In genomic region chr13:110329258-110329657, GRCh38 we compare ENCODE assay signal across 18 cellular contexts. TPM values are rescaled to one million over a fixed set of nuclear protein-coding genes. Genes with fewer than 3 reads are reported as not detected.
A peak's percentile ranks its signal among the peaks of the same experiment; 100 is the strongest.
DNase-seq lines count a peak whose midpoint lies in the region; ATAC-seq and TF ChIP-seq lines count a peak whose summit lies in the region.
"Had no signal": no experiment of that assay in that cellular context is flagged by ENCODE, and none has a peak within 500 bp of the region (broad histone marks: within the 10 kb centered on the region; RNA-seq: fewer than 3 reads in every experiment).

No MANE protein-coding gene starts in this region.

- WGBS in upper lobe of left lung, 2 donors: 77 to 83% methylated on average over 6 of the region's 6 CpGs

- no peak for TF ChIP-seq POLR2A in upper lobe of left lung (IDR thresholded peaks at IDR 0.05)

- no peaks in the 10 kb centered on the region for H3K27me3 Mint-ChIP-seq in mesothelial cell of epicardium (ENCODE audit: low read depth)

- H3K9me3 Mint-ChIP-seq in mesothelial cell of epicardium: no peaks in the 10 kb centered on the region
- H3K9me3 Mint-ChIP-seq: activated CD8-positive, alpha-beta T cell treated with anti-CD3 and anti-CD28 coated beads for 36 hours; activated naive CD8-positive, alpha-beta T cell treated with anti-CD3 and anti-CD28 coated beads, Interleukin-2, amount 10 ng/mL, durations not matched to agents 7 days and 5 days; T-cell had no signal

- DNase-seq in PC-9: no peak
- no peak for DNase-seq in coronary artery (ENCODE audit: low spot score)
- DNase-seq in thoracic aorta (ENCODE audit: low spot score): no peak
- DNase-seq in COR-L47 (lab: John Stamatoyannopoulos, UW): no peak
- no peak for DNase-seq in mesothelial cell of epicardium (ENCODE audit: low spot score in 2 of 2, unreplicated experiment in 2 of 2)
- no peak for DNase-seq in upper lobe of left lung
- DNase-seq: activated CD8-positive, alpha-beta T cell treated with anti-CD3 and anti-CD28 coated beads for 36 hours; activated naive CD8-positive, alpha-beta T cell treated with anti-CD3 and anti-CD28 coated beads, Interleukin-2, amount 10 ng/mL, durations not matched to agents 7 days and 5 days; GOT3; mammary epithelial cell; NCI-H2029; stimulated activated naive CD4-positive, alpha-beta T cell; T-cell had no signal

- H3K27ac ChIP-seq in PC-9 (no peak overlapping the region), coronary artery (peak overlapping the region; percentile 81 to 89), muscle layer of duodenum (ENCODE audit: low read length) (peak overlapping the region; percentile 71), thoracic aorta (peak overlapping the region; percentile 96), upper lobe of left lung (peak overlapping the region in 1 of 4 donors; percentile 34)
- H3K27ac ChIP-seq: cardiac muscle cell, hepatocyte had no signal

- H3K36me3 Mint-ChIP-seq in mesothelial cell of epicardium: peaks cover 31% of the 10 kb centered on the region
- H3K36me3 Mint-ChIP-seq: activated naive CD8-positive, alpha-beta T cell treated with anti-CD3 and anti-CD28 coated beads, Interleukin-2, amount 10 ng/mL, durations not matched to agents 7 days and 5 days; T-cell had no signal

- H3F3A ChIP-seq in PC-9 (ENCODE audit: insufficient read depth, low read depth): no peaks in the 10 kb centered on the region

- H3K27me3 ChIP-seq in PC-9 (ENCODE audit: insufficient read depth, low read depth): no peaks in the 10 kb centered on the region
- H3K27me3 ChIP-seq in muscle layer of duodenum (ENCODE audit: low read depth, low read length): no peaks in the 10 kb centered on the region
- H3K27me3 ChIP-seq in thoracic aorta (replicated peaks; ENCODE audit: insufficient read depth): no peaks in the 10 kb centered on the region
- H3K27me3 ChIP-seq in upper lobe of left lung: no peaks in the 10 kb centered on the region
- H3K27me3 ChIP-seq: cardiac muscle cell, hepatocyte had no signal

- H3K4me3 ChIP-seq in PC-9 (no peak overlapping the region), coronary artery (peak overlapping the region; percentile 57), muscle layer of duodenum (ENCODE audit: low read depth in 1 of 2, low read length in 2 of 2) (no peak overlapping the region), thoracic aorta (peak overlapping the region; percentile 67), upper lobe of left lung (no peak overlapping the region)
- H3K4me3 ChIP-seq: cardiac muscle cell, hepatocyte had no signal

- POLR2A ChIA-PET in PC-9 (lab: Charles Lee; ENCODE audit: unreplicated experiment): no interaction called here

- ATAC-seq in thoracic aorta (ENCODE audit: insufficient number of reproducible peaks, low FRiP score, low read depth): no peak
- ATAC-seq in GM21423 (IDR thresholded peaks at IDR 0.05; ENCODE audit: unreplicated experiment): no peak
- ATAC-seq in upper lobe of left lung (ENCODE audit: low FRiP score in 2 of 2): no peak
- ATAC-seq: activated CD8-positive, alpha-beta T cell treated with anti-CD3 and anti-CD28 coated beads for 36 hours; T-cell had no signal

- no peaks in the 10 kb centered on the region for H3K9me2 ChIP-seq in PC-9 (ENCODE audit: insufficient read depth)

- H3K9me3 ChIP-seq in PC-9 (ENCODE audit: insufficient read depth, low read depth) (no peaks in the 10 kb centered on the region), muscle layer of duodenum (ENCODE audit: control insufficient read depth in 1 of 2, low read length in 2 of 2) (no peaks in the 10 kb centered on the region), thoracic aorta (no peaks in the 10 kb centered on the region), upper lobe of left lung (no peaks in the 10 kb centered on the region)

- H3K4me3 Mint-ChIP-seq in mesothelial cell of epicardium: no peak overlapping the region
- H3K4me3 Mint-ChIP-seq: activated CD8-positive, alpha-beta T cell treated with anti-CD3 and anti-CD28 coated beads for 36 hours; activated naive CD8-positive, alpha-beta T cell treated with anti-CD3 and anti-CD28 coated beads, Interleukin-2, amount 10 ng/mL, durations not matched to agents 7 days and 5 days; IgD-negative memory B cell; T-cell had no signal

- no peak for TF ChIP-seq EP300 in upper lobe of left lung (IDR thresholded peaks at IDR 0.05)

- no peak overlapping the region for H2AFZ ChIP-seq in PC-9
- H2AFZ ChIP-seq: hepatocyte had no signal

- no peaks in the 10 kb centered on the region for H3K36me3 ChIP-seq in PC-9 (ENCODE audit: low read depth)
- no peaks in the 10 kb centered on the region for H3K36me3 ChIP-seq in muscle layer of duodenum (ENCODE audit: control insufficient read depth in 1 of 2, insufficient read depth in 2 of 2, low read length in 2 of 2)
- H3K36me3 ChIP-seq in thoracic aorta: no peaks in the 10 kb centered on the region
- H3K36me3 ChIP-seq in upper lobe of left lung: peaks cover 0 to 6% (median 0%) of the 10 kb centered on the region in 4 donors
- H3K36me3 ChIP-seq: cardiac muscle cell had no signal

- H3K4me1 Mint-ChIP-seq in mesothelial cell of epicardium: peaks cover 33% of the 10 kb centered on the region
- H3K4me1 Mint-ChIP-seq: activated naive CD8-positive, alpha-beta T cell treated with anti-CD3 and anti-CD28 coated beads, Interleukin-2, amount 10 ng/mL, durations not matched to agents 7 days and 5 days; IgD-negative memory B cell; T-cell had no signal

- intact Hi-C loops in PC-9 (cut with micrococcal nuclease; ENCODE audit: unreplicated experiment): no loop called here

- H3K4me1 ChIP-seq in PC-9 (replicated peaks; ENCODE audit: insufficient read depth): no peaks in the 10 kb centered on the region
- peaks cover 6 to 23% of the 10 kb centered on the region in 2 donors for H3K4me1 ChIP-seq in muscle layer of duodenum (ENCODE audit: control insufficient read depth in 1 of 2, insufficient read depth in 2 of 2, low read length in 2 of 2)
- H3K4me1 ChIP-seq in thoracic aorta (ENCODE audit: control insufficient read depth in 1 of 2, low read depth in 2 of 2): peaks cover 24 to 100% of the 10 kb centered on the region in 2 donors
- H3K4me1 ChIP-seq in upper lobe of left lung: peaks cover 10 to 32% (median 27%) of the 10 kb centered on the region in 4 donors

- no peak for TF ChIP-seq CTCF in PC-9 (conservative IDR thresholded peaks at IDR 0.05)
- TF ChIP-seq CTCF in coronary artery (IDR thresholded peaks at IDR 0.05): no peak
- no peak for TF ChIP-seq CTCF in thoracic aorta (IDR thresholded peaks at IDR 0.05)
- TF ChIP-seq CTCF in mesothelial cell of epicardium (IDR thresholded peaks at IDR 0.05; ENCODE audit: unreplicated experiment): no peak
- TF ChIP-seq CTCF in upper lobe of left lung (IDR thresholded peaks at IDR 0.05): no peak

- no peak overlapping the region for H3K4me2 ChIP-seq in PC-9
- H3K4me2 ChIP-seq: hepatocyte had no signal

- no peaks in the 10 kb centered on the region for H3K79me2 ChIP-seq in PC-9 (ENCODE audit: low read depth)

- H3K27ac Mint-ChIP-seq in mesothelial cell of epicardium: no peak overlapping the region
- H3K27ac Mint-ChIP-seq: activated CD8-positive, alpha-beta T cell treated with anti-CD3 and anti-CD28 coated beads for 36 hours; activated naive CD8-positive, alpha-beta T cell treated with anti-CD3 and anti-CD28 coated beads, Interleukin-2, amount 10 ng/mL, durations not matched to agents 7 days and 5 days; IgD-negative memory B cell; T-cell had no signal

- BruUV-seq in PC-9 (replicated peaks; lab: Mats Ljungman, UMichigan): TSS peak; percentile 28

- H4K20me1 ChIP-seq in PC-9 (ENCODE audit: insufficient read depth): no peaks in the 10 kb centered on the region

- CTCF ChIA-PET in PC-9 (lab: Charles Lee): no interaction called here

RNA-seq across cellular contexts. Expression of gene COL4A2, which starts 22.2 kb away (rescaled TPM):
- total RNA-seq in PC-9 (2021): 1.1 and 1.2 TPM in 2 replicates
- total RNA-seq in thoracic aorta: 1,000 to 10,000 TPM in 1 of 2 donors, 100 to 1,000 TPM in 1; 999 to 1,135 TPM
- total RNA-seq in mesothelial cell of epicardium: 432 to 469 TPM (median 449 TPM) in 3 replicates
- 100 to 1,000 TPM; 169 to 458 (median 258) TPM for total RNA-seq in upper lobe of left lung
- total RNA-seq: activated CD8-positive, alpha-beta T cell treated with anti-CD3 and anti-CD28 coated beads for 36 hours; activated naive CD8-positive, alpha-beta T cell treated with anti-CD3 and anti-CD28 coated beads, Interleukin-2, amount 10 ng/mL, durations not matched to agents 7 days and 5 days had no signal

RNA-seq across cellular contexts. Expression of gene COL4A1, which starts 22.3 kb away (rescaled TPM):
- total RNA-seq in PC-9 (2021) (12.3 and 24.5 TPM in 2 replicates), thoracic aorta (100 to 1,000 TPM; 505 to 852 TPM), mesothelial cell of epicardium (341 to 362 TPM (median 347 TPM) in 3 replicates), upper lobe of left lung (100 to 1,000 TPM in 4 of 6 donors, 10 to 100 TPM in 2; 81.7 to 309 (median 167) TPM)
- total RNA-seq: activated CD8-positive, alpha-beta T cell treated with anti-CD3 and anti-CD28 coated beads for 36 hours; activated naive CD8-positive, alpha-beta T cell treated with anti-CD3 and anti-CD28 coated beads, Interleukin-2, amount 10 ng/mL, durations not matched to agents 7 days and 5 days had no signal

Comparison
In these comparisons a context has a peak if more than half of its experiments do, and no peak if none do; other contexts are left out.
1. H3K4me3 ChIP-seq: peak in coronary artery (single experiment) and thoracic aorta (single experiment); none in PC-9 (single experiment), muscle layer of duodenum (0 of 2) and upper lobe of left lung (0 of 4).
2. RNA of gene COL4A2, which starts 22.2 kb away (total RNA-seq): 999 to 1,135 TPM in thoracic aorta, 432 to 469 TPM in mesothelial cell of epicardium and 169 to 458 TPM in upper lobe of left lung; 1.1 to 1.2 TPM in PC-9; every median in the first group is over 10 times any median in the second.